14 cellular contexts compared by ENCODE assay signal in genomic region chr2:168116448-168116847, GRCh38.
DNase-seq lines count a peak whose midpoint lies in the region; ATAC-seq and TF ChIP-seq lines count a peak whose summit lies in the region.
"Had no signal": no experiment of that assay in that cellular context is flagged by ENCODE, and none has a peak within 500 bp of the region (broad histone marks: within the 10 kb centered on the region; RNA-seq: fewer than 3 reads in every experiment).

No MANE protein-coding gene starts in this region.

- H3K27ac ChIP-seq in WERI-Rb-1 (no peak overlapping the region), left lung (no peak overlapping the region)
- H3K27ac ChIP-seq: right atrium auricular region had no signal

- intact Hi-C loops in left lung (cut with DNase I) = no loop called here

- DNase-seq in ACHN (peak; percentile 30), H7 (peak; percentile 26), WERI-Rb-1 (peak; percentile 55), foreskin fibroblast (no peak), left lung (no peak), GM20000 (ENCODE audit: low spot score) (no peak), DMS79 (lab: John Stamatoyannopoulos, UW) (no peak)
- DNase-seq in stimulated activated naive CD4-positive, alpha-beta T cell treated with Interleukin-2 at 50 U/mL for 16 hours (lab: John Stamatoyannopoulos, UW) = no peak
- DNase-seq: activated naive CD4-positive, alpha-beta T cell treated with anti-CD3 and anti-CD28 coated beads, Interleukin-2, amount 50 U/mL, for 16 hours; cerebellar nuclear complex; kidney; NCI-H1105; SHP77 had no signal

- in situ Hi-C loops in ACHN (cut with HindIII; ENCODE audit: low pct_ligation_motif_present, low pct_unique_long_range_greater_than_20kb, low sequenced_read_pairs) = no loop called here

- peak; percentile 48 for TF ChIP-seq CTCF in WERI-Rb-1 (IDR thresholded peaks at IDR 0.05; ENCODE audit: low read depth, low read length)
- peak; percentile 15 for TF ChIP-seq CTCF in foreskin fibroblast (IDR thresholded peaks at IDR 0.05; ENCODE audit: low read depth, low read length)
- TF ChIP-seq CTCF in left lung (IDR thresholded peaks at IDR 0.05) = no peak
- no peak for TF ChIP-seq CTCF in GM20000 (IDR thresholded peaks at IDR 0.05; ENCODE audit: extremely low read depth, missing control alignments)

- no peaks in the 10 kb centered on the region for H3K27me3 ChIP-seq in H7 (ENCODE audit: control insufficient read depth, insufficient read depth, low read length)
- no peaks in the 10 kb centered on the region for H3K27me3 ChIP-seq in WERI-Rb-1 (ENCODE audit: insufficient read depth, low read depth, severe bottlenecking)
- no peaks in the 10 kb centered on the region for H3K27me3 ChIP-seq in left lung
- H3K27me3 ChIP-seq: right atrium auricular region had no signal

- no peak for ATAC-seq in left lung

- H3K4me3 ChIP-seq in H7 (ENCODE audit: insufficient read depth, low read depth, low read length) = no peak overlapping the region
- no peak overlapping the region for H3K4me3 ChIP-seq in WERI-Rb-1 (ENCODE audit: low read depth, low read length)
- H3K4me3 ChIP-seq in foreskin fibroblast (ENCODE audit: low read depth in 1 of 2, low read length in 2 of 2) = no peak overlapping the region
- no peak overlapping the region for H3K4me3 ChIP-seq in left lung
- H3K4me3 ChIP-seq: right atrium auricular region had no signal

- peaks cover 0 to 5% of the 10 kb centered on the region in 2 donors for H3K4me1 ChIP-seq in left lung

- no peaks in the 10 kb centered on the region for H3K9me3 ChIP-seq in WERI-Rb-1 (ENCODE audit: severe bottlenecking)
- H3K9me3 ChIP-seq in left lung = no peaks in the 10 kb centered on the region
- H3K9me3 ChIP-seq: right atrium auricular region had no signal

- H3K36me3 ChIP-seq in H7 (replicated peaks; ENCODE audit: control insufficient read depth, insufficient read depth, low read length) = no peaks in the 10 kb centered on the region
- H3K36me3 ChIP-seq in WERI-Rb-1 = no peaks in the 10 kb centered on the region
- H3K36me3 ChIP-seq in left lung = no peaks in the 10 kb centered on the region
- H3K36me3 ChIP-seq: right atrium auricular region had no signal

Comparison
In these comparisons a context has a peak if more than half of its experiments do, and no peak if none do; other contexts are left out.
1. DNase-seq: peak in ACHN (single experiment), H7 (single experiment) and WERI-Rb-1 (single experiment); none in foreskin fibroblast (0 of 2), left lung (0 of 2), stimulated activated naive CD4-positive, alpha-beta T cell treated with Interleukin-2 at 50 U/mL for 16 hours (single experiment), GM20000 (single experiment) and DMS79 (single experiment).
2. CTCF ChIP-seq: peak in WERI-Rb-1 (single experiment) and foreskin fibroblast (single experiment); none in left lung (0 of 2) and GM20000 (single experiment).